In genomic region chr20:40945754-40946451, GRCh38 we compare ENCODE assay signal across 8 cellular contexts.
DNase-seq lines count a peak whose midpoint lies in the region; ATAC-seq and TF ChIP-seq lines count a peak whose summit lies in the region.

No MANE protein-coding gene starts in this region.

- H3K4me1 Mint-ChIP-seq in Calu3 (ENCODE audit: low read depth, unreplicated experiment) = no peaks in the 10 kb centered on the region

- ATAC-seq in HG03442 (IDR thresholded peaks at IDR 0.05; ENCODE audit: unreplicated experiment) = no peak

- H3K27ac Mint-ChIP-seq in Calu3 (ENCODE audit: unreplicated experiment) = no peak overlapping the region

- H3K27ac ChIP-seq in RWPE1 (no peak overlapping the region), suprapubic skin (no peak overlapping the region)

- peak; percentile 62 for DNase-seq in Calu3
- DNase-seq in HT-29 (ENCODE audit: low spot score) = peak; percentile 71
- DNase-seq in RWPE1 (ENCODE audit: low spot score) = peak; percentile 49
- DNase-seq in fibroblast of peridontal ligament (ENCODE audit: extremely low read depth) = peak; percentile 67
- DNase-seq in occipital lobe (lab: John Stamatoyannopoulos, UW) = peak; percentile 27
- DNase-seq in activated CD4-positive, CD25-positive, alpha-beta regulatory T cell (lab: John Stamatoyannopoulos, UW) = no peak
- DNase-seq in suprapubic skin (ENCODE audit: low spot score in 2 of 2) = no peak

- intact Hi-C loops in Calu3 (cut with micrococcal nuclease; ENCODE audit: unreplicated experiment) = loop anchor here (5.0 kb wide), 2 partner anchors 149 to 204 kb away; no protein-coding TSS in a partner anchor

- TF ChIP-seq POLR2A in suprapubic skin (IDR thresholded peaks at IDR 0.05) = no peak

- H3K4me1 ChIP-seq in suprapubic skin = no peaks in the 10 kb centered on the region

- H3K27me3 ChIP-seq in suprapubic skin = no peaks in the 10 kb centered on the region

- BruUV-seq in Calu3 (replicated peaks; lab: Mats Ljungman, UMichigan) = no TSS peak

- POLR2A ChIA-PET in RWPE1 (lab: Yijun Ruan, JAX; ENCODE audit: low non-redundant PET) = no interaction called here

- peaks cover 66% of the 10 kb centered on the region for H3K27me3 Mint-ChIP-seq in Calu3 (ENCODE audit: unreplicated experiment)

- no peak for TF ChIP-seq EP300 in suprapubic skin (IDR thresholded peaks at IDR 0.05)

- no peak overlapping the region for H3K4me3 Mint-ChIP-seq in Calu3 (ENCODE audit: low read depth, unreplicated experiment)

- WGBS in suprapubic skin = 55% methylated on average over 12 of the region's 12 CpGs

- no peaks in the 10 kb centered on the region for H3K9me3 Mint-ChIP-seq in Calu3 (ENCODE audit: low read depth, unreplicated experiment)

- no peaks in the 10 kb centered on the region for H3K36me3 ChIP-seq in suprapubic skin

- H3K4me3 ChIP-seq in suprapubic skin = no peak overlapping the region

- TF ChIP-seq CTCF in Calu3 (IDR thresholded peaks at IDR 0.05; ENCODE audit: unreplicated experiment) (no peak), RWPE1 (conservative IDR thresholded peaks at IDR 0.05; ENCODE audit: low read depth) (no peak), suprapubic skin (IDR thresholded peaks at IDR 0.05) (peak in 1 of 2 donors; percentile 40)

- no peaks in the 10 kb centered on the region for H3K9me3 ChIP-seq in suprapubic skin

- no peaks in the 10 kb centered on the region for H3K36me3 Mint-ChIP-seq in Calu3 (ENCODE audit: insufficient read depth, unreplicated experiment)

- CTCF ChIA-PET in Calu3 (lab: Charles Lee) (interaction anchor here (0.6 to 1.7 kb wide), 5 partner anchors 17 to 1861 kb away, joined by 3 to 19 read pairs (median 4); no protein-coding TSS in a partner anchor), RWPE1 (lab: Yijun Ruan, JAX) (interaction anchor here (0.6 to 1.1 kb wide), 6 partner anchors 13 to 1188 kb away, joined by 3 to 5 read pairs (median 3); no protein-coding TSS in a partner anchor)

Comparison
In these comparisons a context has a peak if more than half of its experiments do, and no peak if none do; other contexts are left out.
1. DNase-seq: peak in Calu3 (single experiment), HT-29 (single experiment), RWPE1 (single experiment), fibroblast of peridontal ligament (single experiment) and occipital lobe (single experiment); none in activated CD4-positive, CD25-positive, alpha-beta regulatory T cell (0 of 4) and suprapubic skin (0 of 2).